ENCODE assay signal across 18 cellular contexts in the genomic region with DNA sequence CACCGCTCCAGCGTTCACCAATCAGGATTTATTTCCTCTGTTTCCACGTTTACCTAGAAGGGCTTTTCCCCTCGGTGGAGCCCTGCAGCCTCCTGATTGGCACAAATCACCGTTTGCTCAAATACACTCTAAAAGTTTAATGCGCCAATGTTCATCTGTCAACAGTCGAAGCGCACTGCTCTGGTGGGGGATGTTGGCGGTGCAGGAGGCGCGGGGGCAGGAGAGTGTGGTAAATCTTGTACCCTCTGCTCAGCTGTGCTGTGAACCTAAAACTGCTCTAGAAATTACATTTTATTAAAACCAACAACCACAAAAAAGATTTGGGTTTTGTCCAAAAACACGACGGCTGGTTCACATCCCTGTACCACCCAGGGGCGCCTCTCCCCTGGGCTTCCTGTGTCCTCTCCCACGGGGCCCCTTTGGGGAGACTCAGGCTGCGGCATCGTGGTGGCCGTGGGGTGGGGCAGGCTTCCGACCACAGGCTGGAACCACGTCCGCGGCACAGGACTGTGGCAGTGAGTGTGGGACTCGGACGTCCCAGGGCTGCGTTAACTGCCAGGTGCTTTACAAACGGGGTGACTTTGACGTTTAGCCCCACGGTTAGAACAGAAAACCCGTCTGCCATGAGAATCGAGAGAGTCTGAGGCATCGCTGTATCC. TPM values are rescaled to one million over a fixed set of nuclear protein-coding genes. Genes with fewer than 3 reads are reported as not detected.
DNase-seq lines count a peak whose midpoint lies in the region; ATAC-seq and TF ChIP-seq lines count a peak whose summit lies in the region.
"Had no signal": no experiment of that assay in that cellular context is flagged by ENCODE, and none has a peak within 500 bp of the region (broad histone marks: within the 10 kb centered on the region; RNA-seq: fewer than 3 reads in every experiment).

No MANE protein-coding gene starts in this region.

- DNase-seq in SK-N-SH = peak; percentile 20
- no peak for DNase-seq in CD8-positive, alpha-beta T cell
- DNase-seq in central memory CD8-positive, alpha-beta T cell (ENCODE audit: low spot score in 2 of 2) = no peak
- peak; percentile 45 for DNase-seq in natural killer cell treated with Interleukin-12 subunit alpha and Interleukin-12 subunit beta and Interleukin-15 and Interleukin-18, amount 100 ng/mL, for 72 hours (ENCODE audit: low spot score)
- no peak for DNase-seq in cardiac septum (ENCODE audit: low spot score)
- DNase-seq in NCI-H2029 (lab: John Stamatoyannopoulos, UW) = no peak
- no peak for DNase-seq in cerebellar cortex (ENCODE audit: low spot score)
- DNase-seq: DMS79 treated with DMSO at 0.1 percent for 48 hours, GDM1, GOT3, HFFc6, Kasumi-1, NCI-H1417 treated with DMSO at 0.1 percent for 48 hours, NCI-H2081, NCI-H510A treated with DMSO at 0.1 percent for 48 hours, SIG-M5 had no signal

- POLR2A ChIA-PET in SK-N-SH (lab: Yijun Ruan, JAX) = no interaction called here
- POLR2A ChIA-PET in CD8-positive, alpha-beta T cell (lab: Charles Lee) = no interaction called here

- H3K4me1 ChIP-seq in SK-N-SH (ENCODE audit: control insufficient read depth in 1 of 2, insufficient read depth in 2 of 2, low read depth in 1 of 2, low read length in 1 of 2) = no peaks in the 10 kb centered on the region
- peaks cover 7% of the 10 kb centered on the region for H3K4me1 ChIP-seq in CD8-positive, alpha-beta T cell (ENCODE audit: insufficient read depth, low read length)

- H3K27ac Mint-ChIP-seq in CD8-positive, alpha-beta T cell = no peak overlapping the region
- H3K27ac Mint-ChIP-seq in central memory CD8-positive, alpha-beta T cell (ENCODE audit: low read depth) = no peak overlapping the region
- H3K27ac Mint-ChIP-seq in natural killer cell treated with Interleukin-12 subunit alpha and Interleukin-12 subunit beta and Interleukin-15 and Interleukin-18, amount 100 ng/mL, for 72 hours = no peak overlapping the region
- H3K27ac Mint-ChIP-seq: HFFc6 had no signal

- H3K4me3 ChIP-seq in SK-N-SH (ENCODE audit: low read depth in 2 of 2, low read length in 1 of 2) = no peak overlapping the region
- H3K4me3 ChIP-seq in CD8-positive, alpha-beta T cell (ENCODE audit: low read depth, low read length) = no peak overlapping the region

- no peak for TF ChIP-seq RAD21 in SK-N-SH (IDR thresholded peaks at IDR 0.05; ENCODE audit: low read length)

- H3K27me3 ChIP-seq in SK-N-SH (ENCODE audit: insufficient read depth) = peaks cover 12% of the 10 kb centered on the region
- no peaks in the 10 kb centered on the region for H3K27me3 ChIP-seq in CD8-positive, alpha-beta T cell (ENCODE audit: insufficient read depth, low read length)

- no peak overlapping the region for H3K9ac ChIP-seq in SK-N-SH

- H3K4me1 Mint-ChIP-seq in CD8-positive, alpha-beta T cell (ENCODE audit: low read depth) = peaks cover 12% of the 10 kb centered on the region
- peaks cover 12% of the 10 kb centered on the region for H3K4me1 Mint-ChIP-seq in central memory CD8-positive, alpha-beta T cell
- peaks cover 4 to 11% of the 10 kb centered on the region in 2 donors for H3K4me1 Mint-ChIP-seq in natural killer cell treated with Interleukin-12 subunit alpha and Interleukin-12 subunit beta and Interleukin-15 and Interleukin-18, amount 100 ng/mL, for 72 hours (ENCODE audit: low read depth in 2 of 2)

- TF ChIP-seq CTCF in SK-N-SH (IDR thresholded peaks at IDR 0.05) = no peak
- no peak for TF ChIP-seq CTCF in CD8-positive, alpha-beta T cell (IDR thresholded peaks at IDR 0.05)

- intact Hi-C loops in CD8-positive, alpha-beta T cell (cut with DNase I, micrococcal nuclease) = no loop called here
- intact Hi-C loops in cardiac septum (cut with DNase I) = no loop called here

- no peak; the same call in 2 of the 3 replicates for ATAC-seq in SK-N-SH treated with all-trans-retinoic acid at 6 μM for 48 hours
- peak; percentile 34 for ATAC-seq in CD8-positive, alpha-beta T cell
- peak; percentile 32 for ATAC-seq in central memory CD8-positive, alpha-beta T cell (replicated peaks; ENCODE audit: extremely low read depth, poor library complexity, severe bottlenecking)
- peak; percentile 22 to 56 for ATAC-seq in natural killer cell treated with Interleukin-12 subunit alpha and Interleukin-12 subunit beta and Interleukin-15 and Interleukin-18, amount 100 ng/mL, for 72 hours

- H3F3A ChIP-seq in SK-N-SH (replicated peaks; ENCODE audit: insufficient read depth) = no peaks in the 10 kb centered on the region

- H3K36me3 ChIP-seq in SK-N-SH (replicated peaks in 1 of 2; ENCODE audit: control insufficient read depth in 1 of 2, insufficient read depth in 2 of 2, low read length in 1 of 2) = no peaks in the 10 kb centered on the region
- no peaks in the 10 kb centered on the region for H3K36me3 ChIP-seq in CD8-positive, alpha-beta T cell (ENCODE audit: insufficient read depth, low read length)

- no peaks in the 10 kb centered on the region for H3K36me3 Mint-ChIP-seq in CD8-positive, alpha-beta T cell
- peaks cover 3% of the 10 kb centered on the region for H3K36me3 Mint-ChIP-seq in central memory CD8-positive, alpha-beta T cell (ENCODE audit: insufficient read depth)
- H3K36me3 Mint-ChIP-seq in natural killer cell treated with Interleukin-12 subunit alpha and Interleukin-12 subunit beta and Interleukin-15 and Interleukin-18, amount 100 ng/mL, for 72 hours = no peaks in the 10 kb centered on the region

- H3K27ac ChIP-seq in SK-N-SH (ENCODE audit: low read depth in 2 of 2, low read length in 1 of 2) = no peak overlapping the region
- H3K27ac ChIP-seq in CD8-positive, alpha-beta T cell (ENCODE audit: low read depth, low read length) = no peak overlapping the region

- 54% methylated on average over 19 of the region's 31 CpGs for WGBS in SK-N-SH (ENCODE audit: low lambda C conversion rate)

- no peak overlapping the region for H3K4me2 ChIP-seq in SK-N-SH

- no peaks in the 10 kb centered on the region for H3K9me3 Mint-ChIP-seq in CD8-positive, alpha-beta T cell
- H3K9me3 Mint-ChIP-seq in central memory CD8-positive, alpha-beta T cell = no peaks in the 10 kb centered on the region
- H3K9me3 Mint-ChIP-seq in natural killer cell treated with Interleukin-12 subunit alpha and Interleukin-12 subunit beta and Interleukin-15 and Interleukin-18, amount 100 ng/mL, for 72 hours = no peaks in the 10 kb centered on the region
- H3K9me3 Mint-ChIP-seq: HFFc6 had no signal

- H3K9me3 ChIP-seq in SK-N-SH = no peaks in the 10 kb centered on the region
- H3K9me3 ChIP-seq in CD8-positive, alpha-beta T cell (ENCODE audit: low read length) = no peaks in the 10 kb centered on the region

- no peaks in the 10 kb centered on the region for H4K20me1 ChIP-seq in SK-N-SH (ENCODE audit: insufficient read depth)

- H3K4me3 Mint-ChIP-seq in CD8-positive, alpha-beta T cell = no peak overlapping the region
- H3K4me3 Mint-ChIP-seq in central memory CD8-positive, alpha-beta T cell = no peak overlapping the region
- no peak overlapping the region for H3K4me3 Mint-ChIP-seq in natural killer cell treated with Interleukin-12 subunit alpha and Interleukin-12 subunit beta and Interleukin-15 and Interleukin-18, amount 100 ng/mL, for 72 hours
- H3K4me3 Mint-ChIP-seq: HFFc6 had no signal

- H3K79me2 ChIP-seq in SK-N-SH (ENCODE audit: insufficient read depth) = no peaks in the 10 kb centered on the region

- CTCF ChIA-PET in SK-N-SH (lab: Yijun Ruan, JAX) = interaction anchor here (0.9 kb wide), 1 partner anchor 114 kb away, joined by 3 read pairs; no protein-coding TSS in a partner anchor
- CTCF ChIA-PET in CD8-positive, alpha-beta T cell (lab: Charles Lee) = interaction anchor here (0.5 kb wide), 1 partner anchor 170 kb away, joined by 3 read pairs; no protein-coding TSS in a partner anchor

- TF ChIP-seq EP300 in SK-N-SH (IDR thresholded peaks at IDR 0.05; ENCODE audit: borderline replicate concordance in 1 of 2, low read depth in 1 of 2, low read length in 1 of 2) = no peak

- peaks cover 20% of the 10 kb centered on the region for H3K27me3 Mint-ChIP-seq in CD8-positive, alpha-beta T cell (ENCODE audit: low read depth)
- H3K27me3 Mint-ChIP-seq in central memory CD8-positive, alpha-beta T cell = peaks cover 34% of the 10 kb centered on the region
- peaks cover 14 to 18% of the 10 kb centered on the region in 2 donors for H3K27me3 Mint-ChIP-seq in natural killer cell treated with Interleukin-12 subunit alpha and Interleukin-12 subunit beta and Interleukin-15 and Interleukin-18, amount 100 ng/mL, for 72 hours

- no peak overlapping the region for H2AFZ ChIP-seq in SK-N-SH (ENCODE audit: low read depth)

- no peaks in the 10 kb centered on the region for H3K9me2 ChIP-seq in SK-N-SH

TF ChIP-seq in SK-N-SH, 30 proteins besides CTCF, POLR2A, EP300 and RAD21 (continues in another document):
- TF ChIP-seq RFX5 (IDR thresholded peaks at IDR 0.05; ENCODE audit: low read length) = no peak
- no peak for TF ChIP-seq NRF1 (IDR thresholded peaks at IDR 0.05; ENCODE audit: low read depth, low read length)

TF ChIP-seq in SK-N-SH treated with all-trans-retinoic acid at 6 μM for 48 hours, 23 proteins besides CTCF, POLR2A, EP300 and RAD21 (continues in another document):
- TF ChIP-seq SNAI2 (CRISPR knock-in tag; IDR thresholded peaks at IDR 0.05) (no peak), ZNF70 (CRISPR knock-in tag; IDR thresholded peaks at IDR 0.05) (no peak)

RNA-seq across cellular contexts. Expression of a gene that starts 13.5 kb away (rescaled TPM):
- polyA plus RNA-seq in SK-N-SH (2012; rRNA removed) = not detected in 2 replicates
- not detected in 2 replicates for polyA plus RNA-seq in SK-N-SH (2012; cell fraction: cytosol; rRNA removed)
- polyA plus RNA-seq in SK-N-SH (2012; cell fraction: nucleus; rRNA removed) = not detected in 2 replicates
- not detected for total RNA-seq in CD8-positive, alpha-beta T cell
- not detected for total RNA-seq in natural killer cell treated with Interleukin-12 subunit alpha and Interleukin-12 subunit beta and Interleukin-15 and Interleukin-18, amount 100 ng/mL, for 72 hours
- total RNA-seq in cardiac septum = not detected
- total RNA-seq: HFFc6, RPMI7951 had no signal

RNA-seq across cellular contexts. Expression of a gene that starts 32.0 kb away (rescaled TPM):
- not detected in 2 replicates for polyA plus RNA-seq in SK-N-SH (2012; rRNA removed)
- polyA plus RNA-seq in SK-N-SH (2012; cell fraction: cytosol; rRNA removed) = not detected in 2 replicates
- 0.01 TPM in 1 of 2 replicates, not detected in the other for polyA plus RNA-seq in SK-N-SH (2012; cell fraction: nucleus; rRNA removed)
- not detected for total RNA-seq in CD8-positive, alpha-beta T cell
- total RNA-seq in natural killer cell treated with Interleukin-12 subunit alpha and Interleukin-12 subunit beta and Interleukin-15 and Interleukin-18, amount 100 ng/mL, for 72 hours = not detected
- total RNA-seq in cardiac septum = not detected
- total RNA-seq: HFFc6, RPMI7951 had no signal

RNA-seq across cellular contexts. Expression of a gene that starts 40.6 kb away (rescaled TPM):
- polyA plus RNA-seq in SK-N-SH (2012; rRNA removed) = not detected in 2 replicates
- polyA plus RNA-seq in SK-N-SH (2012; cell fraction: cytosol; rRNA removed) = 0.01 TPM in 1 of 2 replicates, not detected in the other
- polyA plus RNA-seq in SK-N-SH (2012; cell fraction: nucleus; rRNA removed) = not detected in 2 replicates
- under 1 TPM; 0.11 to 0.14 TPM for total RNA-seq in CD8-positive, alpha-beta T cell
- total RNA-seq in natural killer cell treated with Interleukin-12 subunit alpha and Interleukin-12 subunit beta and Interleukin-15 and Interleukin-18, amount 100 ng/mL, for 72 hours = 10 to 100 TPM in 1 of 2 donors, 1 to 10 TPM in 1; 4.5 to 14.8 TPM
- 0.13 TPM for total RNA-seq in cardiac septum
- total RNA-seq: HFFc6, RPMI7951 had no signal

RNA-seq across cellular contexts. Expression of a gene that starts 45.2 kb away (rescaled TPM):
- 2.1 and 3.0 TPM in 2 replicates for polyA plus RNA-seq in SK-N-SH (2012; rRNA removed)
- 0.59 and 0.94 TPM in 2 replicates for polyA plus RNA-seq in SK-N-SH (2012; cell fraction: cytosol; rRNA removed)
- 19.6 and 23.9 TPM in 2 replicates for polyA plus RNA-seq in SK-N-SH (2012; cell fraction: nucleus; rRNA removed)
- total RNA-seq in CD8-positive, alpha-beta T cell = not detected
- not detected for total RNA-seq in natural killer cell treated with Interleukin-12 subunit alpha and Interleukin-12 subunit beta and Interleukin-15 and Interleukin-18, amount 100 ng/mL, for 72 hours
- 0.46 TPM for total RNA-seq in cardiac septum
- total RNA-seq: RPMI7951 had no signal

Comparison
In these comparisons a context has a peak if more than half of its experiments do, and no peak if none do; other contexts are left out.
1. DNase-seq: peak in SK-N-SH (single experiment) and natural killer cell treated with Interleukin-12 subunit alpha and Interleukin-12 subunit beta and Interleukin-15 and Interleukin-18, amount 100 ng/mL, for 72 hours (single experiment); none in CD8-positive, alpha-beta T cell (0 of 7), central memory CD8-positive, alpha-beta T cell (0 of 2), cardiac septum (single experiment), NCI-H2029 (single experiment) and cerebellar cortex (single experiment).